Comparison of ENCODE assay signal across 13 cellular contexts in the genomic region with DNA sequence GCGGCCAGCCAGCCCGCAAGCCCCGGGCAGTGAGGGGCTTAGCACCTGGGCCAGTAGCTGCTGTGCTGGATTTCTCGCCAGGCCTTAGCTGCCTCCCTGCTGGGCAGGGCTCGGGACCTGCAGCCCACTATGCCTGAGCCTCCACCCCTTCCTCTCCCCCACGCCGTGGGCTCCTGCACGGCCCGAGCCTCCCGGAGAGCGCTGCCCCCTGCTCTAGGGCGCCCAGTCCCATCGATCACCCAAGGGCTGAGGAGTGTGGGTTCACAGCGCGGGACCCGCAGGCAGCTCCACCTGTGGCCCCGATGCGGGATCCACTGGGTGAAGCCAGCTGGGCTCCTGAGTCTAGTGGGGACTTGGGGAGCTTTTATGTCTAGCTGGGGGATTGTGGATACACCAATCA.
"Had no signal": no experiment of that assay in that cellular context is flagged by ENCODE, and none has a peak within 500 bp of the region (broad histone marks: within the 10 kb centered on the region; RNA-seq: fewer than 3 reads in every experiment).

No MANE protein-coding gene starts in this region.

- H3K27me3 Mint-ChIP-seq: progenitor cell of endocrine pancreas had no signal

- DNase-seq: gastrocnemius medialis; mammary epithelial cell; mucosa of descending colon; occipital lobe; right cardiac atrium; stimulated activated CD4-positive, alpha-beta T cell treated with anti-CD3 and anti-CD28 coated beads, Interleukin-4, amount 100 ng/mL, for 24 hours; tibial artery had no signal

- H3K27ac Mint-ChIP-seq: dendritic cell treated with granulocyte-macrophage colony-stimulating factor and Interleukin-4, amounts not matched to agents 40 ng/mL and 50 ng/mL, for 4 days; effector memory CD8-positive, alpha-beta T cell had no signal

- ATAC-seq: gastrocnemius medialis; left lobe of liver; mucosa of descending colon; naive thymus-derived CD8-positive, alpha-beta T cell; pancreas; right cardiac atrium had no signal
